Comparison of ENCODE assay signal across 1 cellular context in the genomic region with DNA sequence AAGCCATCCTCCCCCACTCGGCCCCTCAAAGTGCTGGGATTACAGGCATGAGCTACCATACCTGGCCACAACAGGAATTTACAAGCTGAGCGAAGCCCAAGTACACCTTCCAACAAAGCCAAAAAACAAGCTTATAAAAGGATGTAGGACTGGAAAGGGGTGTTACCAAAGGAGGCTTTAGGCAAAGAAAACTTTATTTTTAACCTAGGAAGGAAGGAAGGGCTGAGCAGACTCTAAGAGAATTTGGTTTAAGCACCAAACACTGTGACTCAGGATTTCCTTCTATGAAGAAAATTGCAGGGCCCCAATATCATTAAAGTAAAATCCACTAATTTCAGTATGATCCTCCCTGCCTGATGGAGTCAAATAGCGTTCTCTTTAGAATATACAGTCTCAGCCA.
TF ChIP-seq lines count a peak whose summit lies in the region.

No MANE protein-coding gene starts in this region.

TF ChIP-seq in HepG2, 621 proteins besides CTCF, POLR2A, EP300 and RAD21:
- TF ChIP-seq YEATS4 (CRISPR knock-in tag; IDR thresholded peaks at IDR 0.05; ENCODE audit: borderline replicate concordance) (no peak), ZFY (CRISPR knock-in tag; IDR thresholded peaks at IDR 0.05) (no peak), IKZF1 (IDR thresholded peaks at IDR 0.05) (no peak), SP2 (CRISPR knock-in tag; IDR thresholded peaks at IDR 0.05) (no peak), FOSL1 (CRISPR knock-in tag; IDR thresholded peaks at IDR 0.05; ENCODE audit: borderline replicate concordance) (no peak), HCFC1 (IDR thresholded peaks at IDR 0.05; ENCODE audit: low read depth, low read length) (no peak), ZNF225 (CRISPR knock-in tag; IDR thresholded peaks at IDR 0.05) (no peak)
- TF ChIP-seq, protein P1, sequence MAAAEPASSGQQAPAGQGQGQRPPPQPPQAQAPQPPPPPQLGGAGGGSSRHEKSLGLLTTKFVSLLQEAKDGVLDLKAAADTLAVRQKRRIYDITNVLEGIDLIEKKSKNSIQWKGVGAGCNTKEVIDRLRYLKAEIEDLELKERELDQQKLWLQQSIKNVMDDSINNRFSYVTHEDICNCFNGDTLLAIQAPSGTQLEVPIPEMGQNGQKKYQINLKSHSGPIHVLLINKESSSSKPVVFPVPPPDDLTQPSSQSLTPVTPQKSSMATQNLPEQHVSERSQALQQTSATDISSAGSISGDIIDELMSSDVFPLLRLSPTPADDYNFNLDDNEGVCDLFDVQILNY (CRISPR knock-in tag; conservative IDR thresholded peaks at IDR 0.05): no peak
- TF ChIP-seq, protein P2, sequence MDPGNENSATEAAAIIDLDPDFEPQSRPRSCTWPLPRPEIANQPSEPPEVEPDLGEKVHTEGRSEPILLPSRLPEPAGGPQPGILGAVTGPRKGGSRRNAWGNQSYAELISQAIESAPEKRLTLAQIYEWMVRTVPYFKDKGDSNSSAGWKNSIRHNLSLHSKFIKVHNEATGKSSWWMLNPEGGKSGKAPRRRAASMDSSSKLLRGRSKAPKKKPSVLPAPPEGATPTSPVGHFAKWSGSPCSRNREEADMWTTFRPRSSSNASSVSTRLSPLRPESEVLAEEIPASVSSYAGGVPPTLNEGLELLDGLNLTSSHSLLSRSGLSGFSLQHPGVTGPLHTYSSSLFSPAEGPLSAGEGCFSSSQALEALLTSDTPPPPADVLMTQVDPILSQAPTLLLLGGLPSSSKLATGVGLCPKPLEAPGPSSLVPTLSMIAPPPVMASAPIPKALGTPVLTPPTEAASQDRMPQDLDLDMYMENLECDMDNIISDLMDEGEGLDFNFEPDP (CRISPR knock-in tag; conservative IDR thresholded peaks at IDR 0.05): no peak
TF ChIP-seq in HepG2: peak in this region for 0.
